ENCODE assay signal across 35 cellular contexts in genomic region chr12:1465990-1466389, GRCh38.
"Had no signal": no experiment of that assay in that cellular context is flagged by ENCODE, and none has a peak within 500 bp of the region (broad histone marks: within the 10 kb centered on the region; RNA-seq: fewer than 3 reads in every experiment).

No MANE protein-coding gene starts in this region.

- DNase-seq: activated B cell treated with CpG ODN at 0.5 μM for 24 hours; activated CD4-positive, alpha-beta memory T cell treated with anti-CD3 and anti-CD28 coated beads for 36 hours; activated CD4-positive, alpha-beta T cell treated with anti-CD3 and anti-CD28 coated beads for 4 hours; activated CD4-positive, alpha-beta T cell treated with anti-CD3 and anti-CD28 coated beads, Interleukin-2, amount 50 U/mL, for 1 hour; activated CD4-positive, CD25-positive, alpha-beta regulatory T cell treated with anti-CD3 and anti-CD28 coated beads, Interleukin-2, amount 50 U/mL, for 72 hours; activated CD8-positive, alpha-beta memory T cell treated with anti-CD3 and anti-CD28 coated beads, Interleukin-2, amount 50 U/mL, for 4 hours; activated naive CD4-positive, alpha-beta T cell treated with anti-CD3 and anti-CD28 coated beads, Interleukin-2, amount 10 ng/mL, durations not matched to agents 7 days and 5 days; activated naive CD8-positive, alpha-beta T cell treated with anti-CD3 and anti-CD28 coated beads for 36 hours; activated T-cell treated with anti-CD3 and anti-CD28 coated beads for 4 hours; activated T-cell treated with anti-CD3 and anti-CD28 coated beads, Interleukin-2, amount 50 U/mL, for 4 hours; amniotic stem cell; aorta; brain microvascular endothelial cell; Kasumi-1; KG1; MG63; NCI-H1048; NCI-H1105 treated with DMSO at 0.1 percent for 48 hours; NCI-H1436; NCI-H1694; NCI-H1930; NCI-H2081 treated with DMSO at 0.1 percent for 48 hours; NCI-H446 treated with DMSO at 0.1 percent for 48 hours; NCI-H524; NK-92 treated with Interleukin-12 subunit alpha and Interleukin-12 subunit beta, amount 100 ng/mL, for 24 hours; PC-3; Peyer's patch; RPMI8226; SHP77 treated with DMSO at 0.1 percent for 48 hours; SK-N-SH; T-cell; T-helper 17 cell had no signal

- H3K4me3 ChIP-seq: MG63, Peyer's patch, SJSA1 had no signal

- H3K4me3 Mint-ChIP-seq: activated B cell treated with CpG ODN at 0.5 μM for 24 hours; activated CD4-positive, alpha-beta memory T cell treated with anti-CD3 and anti-CD28 coated beads for 36 hours; activated naive CD4-positive, alpha-beta T cell treated with anti-CD3 and anti-CD28 coated beads, Interleukin-2, amount 10 ng/mL, durations not matched to agents 7 days and 5 days; activated naive CD8-positive, alpha-beta T cell treated with anti-CD3 and anti-CD28 coated beads for 36 hours; activated T-cell treated with anti-CD3 and anti-CD28 coated beads, Interleukin-2, amount 50 U/mL, for 4 hours; activated T-helper 1 cell treated with anti-CD3 and anti-CD28 coated beads, Interleukin-12 subunit alpha, Interleukin-12 subunit beta, Interleukin-2, Interleukin-4 antibody, amounts not matched to agents 30 ng/mL and 10 ng/mL and 1 ng/mL, durations not matched to agents 14 hours and 24 hours and 36 hours; T-cell; T-helper 17 cell had no signal

- H3K9me3 Mint-ChIP-seq: activated B cell treated with CpG ODN at 0.5 μM for 24 hours; activated CD4-positive, alpha-beta memory T cell treated with anti-CD3 and anti-CD28 coated beads for 36 hours; activated naive CD4-positive, alpha-beta T cell treated with anti-CD3 and anti-CD28 coated beads, Interleukin-2, amount 10 ng/mL, durations not matched to agents 7 days and 5 days; activated naive CD8-positive, alpha-beta T cell treated with anti-CD3 and anti-CD28 coated beads for 36 hours; activated T-cell treated with anti-CD3 and anti-CD28 coated beads, Interleukin-2, amount 50 U/mL, for 4 hours; activated T-helper 1 cell treated with anti-CD3 and anti-CD28 coated beads, Interleukin-12 subunit alpha, Interleukin-12 subunit beta, Interleukin-2, Interleukin-4 antibody, amounts not matched to agents 30 ng/mL and 10 ng/mL and 1 ng/mL, durations not matched to agents 14 hours and 24 hours and 36 hours; T-cell had no signal

- H3K9me3 ChIP-seq: MG63, Peyer's patch, SJSA1, SK-N-SH had no signal

- H3K36me3 ChIP-seq: brain microvascular endothelial cell, Peyer's patch, SJSA1 had no signal

- H3K27ac Mint-ChIP-seq: activated B cell treated with CpG ODN at 0.5 μM for 24 hours; activated CD4-positive, alpha-beta memory T cell treated with anti-CD3 and anti-CD28 coated beads for 36 hours; activated naive CD4-positive, alpha-beta T cell treated with anti-CD3 and anti-CD28 coated beads, Interleukin-2, amount 10 ng/mL, durations not matched to agents 7 days and 5 days; activated naive CD8-positive, alpha-beta T cell treated with anti-CD3 and anti-CD28 coated beads for 36 hours; activated T-helper 1 cell treated with anti-CD3 and anti-CD28 coated beads, Interleukin-12 subunit alpha, Interleukin-12 subunit beta, Interleukin-2, Interleukin-4 antibody, amounts not matched to agents 30 ng/mL and 10 ng/mL and 1 ng/mL, durations not matched to agents 14 hours and 24 hours and 36 hours; T-cell; T-helper 17 cell had no signal

- H3K36me3 Mint-ChIP-seq: activated naive CD4-positive, alpha-beta T cell treated with anti-CD3 and anti-CD28 coated beads, Interleukin-2, amount 10 ng/mL, durations not matched to agents 7 days and 5 days had no signal

- H3K27ac ChIP-seq: brain microvascular endothelial cell, Peyer's patch, SJSA1, VCaP had no signal

- H3K27me3 Mint-ChIP-seq: activated B cell treated with CpG ODN at 0.5 μM for 24 hours; activated CD4-positive, alpha-beta memory T cell treated with anti-CD3 and anti-CD28 coated beads for 36 hours; activated naive CD8-positive, alpha-beta T cell treated with anti-CD3 and anti-CD28 coated beads for 36 hours; T-cell; T-helper 17 cell had no signal

- H3K4me1 ChIP-seq: Peyer's patch had no signal

- H3K4me2 ChIP-seq: SK-N-SH had no signal

- ATAC-seq: activated T-cell treated with anti-CD3 and anti-CD28 coated beads, Interleukin-2, amount 50 U/mL, for 4 hours; PC-3; T-cell; T-helper 17 cell had no signal

- H3K4me1 Mint-ChIP-seq: activated naive CD4-positive, alpha-beta T cell treated with anti-CD3 and anti-CD28 coated beads, Interleukin-2, amount 10 ng/mL, durations not matched to agents 7 days and 5 days; activated naive CD8-positive, alpha-beta T cell treated with anti-CD3 and anti-CD28 coated beads for 36 hours; T-cell; T-helper 17 cell had no signal

- H3K9ac ChIP-seq: SK-N-SH had no signal

- H3K27me3 ChIP-seq: brain microvascular endothelial cell, MG63, Peyer's patch, SJSA1 had no signal
